ENCODE assay signal across 13 cellular contexts in the genomic region with DNA sequence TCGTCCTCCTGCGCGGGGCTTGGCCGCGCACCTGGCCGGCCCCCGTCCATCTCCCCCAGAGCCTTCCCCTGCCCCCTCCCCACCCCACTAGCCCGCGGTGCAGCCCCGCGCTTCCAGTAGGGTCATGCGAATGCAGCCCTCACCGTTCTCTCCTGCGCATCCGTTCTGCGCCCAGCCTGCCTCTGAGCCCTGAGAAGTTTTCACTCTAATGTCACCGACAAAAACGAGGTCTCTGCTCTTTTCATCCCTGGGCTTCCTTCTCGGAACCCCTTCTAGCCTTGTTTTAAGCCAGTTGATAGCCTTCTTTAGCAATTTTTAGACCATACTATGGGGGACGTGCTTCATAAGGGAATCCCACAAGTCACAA.
DNase-seq lines count a peak whose midpoint lies in the region; FAIRE-seq and TF ChIP-seq lines count a peak whose summit lies in the region.
"Had no signal": no experiment of that assay in that cellular context is flagged by ENCODE, and none has a peak within 500 bp of the region (broad histone marks: within the 10 kb centered on the region; RNA-seq: fewer than 3 reads in every experiment).

No MANE protein-coding gene starts in this region.

- no peak for FAIRE-seq in D721Med (lab: Jason Lieb, UNC)

- no peaks in the 10 kb centered on the region for H3F3A ChIP-seq in neural cell (ENCODE audit: insufficient read depth, low read length, poor library complexity, severe bottlenecking)

- no peak overlapping the region for H2BK15ac ChIP-seq in H9 (ENCODE audit: low read depth, low read length)

- no peak overlapping the region for H2BK20ac ChIP-seq in H9 (ENCODE audit: low read depth, low read length, poor library complexity, severe bottlenecking)

- no peak overlapping the region for H3K23ac ChIP-seq in H9 (ENCODE audit: insufficient read length, low read depth, low read length)

- no peak overlapping the region for H3K56ac ChIP-seq in H9 (ENCODE audit: insufficient read length, low read depth, low read length)

- H2BK120ac ChIP-seq in H9 (ENCODE audit: low read depth, low read length, poor library complexity, severe bottlenecking), result no peak overlapping the region

- no peak overlapping the region for H3T11ph ChIP-seq in H9 (ENCODE audit: low read length)

- no peaks in the 10 kb centered on the region for H3K79me1 ChIP-seq in H9 (ENCODE audit: insufficient read depth, low read depth, low read length, poor library complexity, severe bottlenecking)

- H4K20me1 ChIP-seq in H9 (ENCODE audit: control insufficient read depth, insufficient read depth, insufficient read length) (no peaks in the 10 kb centered on the region), neural cell (ENCODE audit: insufficient read depth) (no peaks in the 10 kb centered on the region)

- WGBS in H9 (ENCODE audit: extremely low coverage, insufficient read length, low lambda C conversion rate), result no CpG with 5 or more reads among the region's 20 CpGs
- 6 to 7% methylated on average over 9 to 20 of the region's 20 CpGs for WGBS in endodermal cell (ENCODE audit: insufficient coverage in 1 of 2, insufficient read length in 1 of 2), 2 experiments

- H3K4me3 Mint-ChIP-seq in H9 (peak overlapping the region; percentile 86 to 98), endodermal cell (peak overlapping the region; percentile 67)
- H3K4me3 Mint-ChIP-seq: activated B cell treated with CpG ODN at 0.5 μM for 24 hours; CD4-positive, alpha-beta T cell had no signal

- H3K9me3 ChIP-seq in H9 (ENCODE audit: control insufficient read depth, low read depth, low read length) (no peaks in the 10 kb centered on the region), endodermal cell (ENCODE audit: control insufficient read depth, low read length) (no peaks in the 10 kb centered on the region), neural cell (ENCODE audit: low read length) (no peaks in the 10 kb centered on the region)
- H3K9me3 ChIP-seq: sigmoid colon, SJCRH30 had no signal

- TF ChIP-seq EP300 in neural cell (conservative IDR thresholded peaks at IDR 0.05; ENCODE audit: poor library complexity, severe bottlenecking), result no peak

- H3K27ac Mint-ChIP-seq in H9, result peak overlapping the region in 1 of 3 experiments; percentile 73; a peak in 1 of 7 replicates
- H3K27ac Mint-ChIP-seq in endodermal cell, result no peak overlapping the region
- H3K27ac Mint-ChIP-seq: activated B cell treated with CpG ODN at 0.5 μM for 24 hours; CD4-positive, alpha-beta T cell had no signal

- H3K27ac ChIP-seq in H9 (ENCODE audit: insufficient read length, low read depth, low read length) (no peak overlapping the region), endodermal cell (ENCODE audit: low read depth, low read length) (no peak overlapping the region), neural cell (ENCODE audit: low read length) (peak overlapping the region; percentile 38)
- H3K27ac ChIP-seq: GM23248, sigmoid colon, SJCRH30 had no signal

- H3K14ac ChIP-seq in H9 (ENCODE audit: insufficient read depth, low read length), result 0 out of 2 replicates have a peak overlapping the region, but pooled peaks have one; percentile 26

- no peak overlapping the region for H3K18ac ChIP-seq in H9 (ENCODE audit: insufficient read length, low read depth, low read length)

- H2AFZ ChIP-seq in H9 (ENCODE audit: low read length), result no peak overlapping the region
- H2AFZ ChIP-seq in neural cell (ENCODE audit: low read depth, low read length), result peak overlapping the region; percentile 53
- H2AFZ ChIP-seq: GM23248 had no signal

- H3K9me3 Mint-ChIP-seq in H9 (no peaks in the 10 kb centered on the region), endodermal cell (no peaks in the 10 kb centered on the region)
- H3K9me3 Mint-ChIP-seq: activated B cell treated with CpG ODN at 0.5 μM for 24 hours; CD4-positive, alpha-beta T cell had no signal

- no peaks in the 10 kb centered on the region for H3K9me2 ChIP-seq in neural cell (ENCODE audit: insufficient read depth, low read length)

- H3K79me2 ChIP-seq in H9 (ENCODE audit: insufficient read depth, low read length) (0 out of 2 replicates have a peak, but pooled peaks cover 2% of the 10 kb centered on the region), neural cell (replicated peaks; ENCODE audit: insufficient read depth, low read length) (peaks cover 2% of the 10 kb centered on the region)

- H3K4me2 ChIP-seq in H9 (ENCODE audit: insufficient read depth, insufficient read length, low read length), result peak overlapping the region; percentile 69
- peak overlapping the region; percentile 22 for H3K4me2 ChIP-seq in neural cell (ENCODE audit: low read length)

- H3K4me1 Mint-ChIP-seq in H9 (peaks cover 17 to 32% of the 10 kb centered on the region in 2 experiments; a peak in 3 of 4 replicates), endodermal cell (peaks cover 2% of the 10 kb centered on the region)

- H3K4me1 ChIP-seq in H9 (ENCODE audit: insufficient read depth, low read length) (peaks cover 4% of the 10 kb centered on the region; the same call in 1 of the 2 replicates), endodermal cell (ENCODE audit: control insufficient read depth, insufficient read depth, low read length) (no peaks in the 10 kb centered on the region)
- H3K4me1 ChIP-seq: SJCRH30 had no signal

- H3K9ac ChIP-seq in H9 (ENCODE audit: extremely low read depth, insufficient read length, low read length) (no peak overlapping the region), endodermal cell (ENCODE audit: extremely low read depth, low read length, poor library complexity, severe bottlenecking) (no peak overlapping the region), neural cell (ENCODE audit: low read length) (peak overlapping the region; percentile 73)
- H3K9ac ChIP-seq: GM23248 had no signal

- H3K27me3 Mint-ChIP-seq in H9 (ENCODE audit: low read depth) (peaks cover 31% of the 10 kb centered on the region), endodermal cell (ENCODE audit: insufficient read depth) (peaks cover 48% of the 10 kb centered on the region)

- H3K36me3 Mint-ChIP-seq in H9 (ENCODE audit: insufficient read depth in 1 of 3, low read depth in 3 of 3) (no peaks in the 10 kb centered on the region), endodermal cell (ENCODE audit: low read depth) (no peaks in the 10 kb centered on the region)

- H2AK5ac ChIP-seq in H9 (ENCODE audit: insufficient read length, low read length), result no peak overlapping the region

- H4K5ac ChIP-seq in H9 (ENCODE audit: insufficient read length, low read depth, low read length), result no peak overlapping the region

- H4K8ac ChIP-seq in H9 (replicated peaks; ENCODE audit: insufficient read length, low read depth, low read length), result no peak overlapping the region

- H3K36me3 ChIP-seq in endodermal cell (ENCODE audit: control insufficient read depth, insufficient read depth, low read length) (no peaks in the 10 kb centered on the region), neural cell (ENCODE audit: insufficient read depth, low read length) (no peaks in the 10 kb centered on the region)
- H3K36me3 ChIP-seq: sigmoid colon, SJCRH30 had no signal

- no peak for TF ChIP-seq CTCF in H9 (conservative IDR thresholded peaks at IDR 0.05)
- TF ChIP-seq CTCF in endodermal cell (conservative IDR thresholded peaks at IDR 0.05), result no peak
- TF ChIP-seq CTCF in neural cell (IDR thresholded peaks at IDR 0.05; ENCODE audit: poor library complexity, severe bottlenecking), result no peak
- no peak for TF ChIP-seq CTCF in D721Med (IDR thresholded peaks at IDR 0.05; ENCODE audit: insufficient read depth, missing control alignments)

- peaks cover 8% of the 10 kb centered on the region for H3K23me2 ChIP-seq in H9 (ENCODE audit: insufficient read length, low read depth, low read length, poor library complexity, severe bottlenecking)

- no peak overlapping the region for H4K91ac ChIP-seq in H9 (ENCODE audit: insufficient read length, low read depth, low read length)

- no peak overlapping the region for H2BK5ac ChIP-seq in H9 (ENCODE audit: insufficient read length, low read length)

- peak overlapping the region; percentile 76 for H3K4me3 ChIP-seq in endodermal cell (ENCODE audit: low read length)
- H3K4me3 ChIP-seq in neural cell (ENCODE audit: low read length), result peak overlapping the region; percentile 83
- H3K4me3 ChIP-seq: GM23248, sigmoid colon, SJCRH30 had no signal

- H3K27me3 ChIP-seq in H9 (ENCODE audit: insufficient read depth, low read length) (peaks cover 2% of the 10 kb centered on the region; the same call in 1 of the 2 replicates), endodermal cell (ENCODE audit: control insufficient read depth, insufficient read depth, low read length, poor library complexity, severe bottlenecking) (peaks cover 32% of the 10 kb centered on the region), neural cell (ENCODE audit: insufficient read depth, low read depth, low read length) (no peaks in the 10 kb centered on the region)

- H3K4ac ChIP-seq in H9 (ENCODE audit: low read depth, low read length), result no peak overlapping the region

- no peak overlapping the region for H2BK12ac ChIP-seq in H9 (ENCODE audit: insufficient read length, low read depth, low read length)

- TF ChIP-seq RAD21 in neural cell (conservative IDR thresholded peaks at IDR 0.05), result no peak

- no peak for DNase-seq in H9
- DNase-seq in NCI-H748 treated with DMSO at 0.1 percent for 48 hours (lab: John Stamatoyannopoulos, UW), result peak; percentile 78
- no peak for DNase-seq in endodermal cell
- DNase-seq in HuH-7.5 (ENCODE audit: low spot score), result no peak
- DNase-seq in T1000 (lab: John Stamatoyannopoulos, UW), result no peak
- DNase-seq in D721Med (ENCODE audit: insufficient read length, low spot score), result no peak
- DNase-seq in NCI-H526 treated with DMSO at 0.1 percent for 48 hours (lab: John Stamatoyannopoulos, UW), result no peak
- DNase-seq: activated B cell treated with CpG ODN at 0.5 μM for 24 hours; CD4-positive, alpha-beta T cell; GM23248; sigmoid colon; SJCRH30 had no signal

TF ChIP-seq in neural cell, 6 proteins besides CTCF, POLR2A, EP300 and RAD21 (continues in another document):
- TF ChIP-seq POLR2AphosphoS5 (IDR thresholded peaks at IDR 0.05) (no peak), SMC3 (conservative IDR thresholded peaks at IDR 0.05; ENCODE audit: poor library complexity) (peak; percentile 1)
